ENCODE assay signal across 19 cellular contexts in the genomic region with DNA sequence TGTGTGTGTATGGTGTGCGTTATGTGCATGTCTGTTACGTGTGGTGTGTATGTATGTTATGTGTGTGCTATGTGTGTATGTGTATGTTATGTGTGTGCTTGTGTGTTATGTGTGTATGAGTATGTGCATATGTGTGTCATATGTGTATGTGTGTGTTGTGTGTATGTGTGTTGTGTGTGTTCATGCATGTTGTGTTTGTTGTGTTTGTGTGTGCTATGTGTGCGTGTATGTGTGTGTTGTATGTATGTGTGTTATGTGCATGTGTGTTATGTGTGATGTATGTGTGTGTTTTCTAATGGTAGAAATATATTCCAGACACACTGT. TPM values are rescaled to one million over a fixed set of nuclear protein-coding genes. Genes with fewer than 3 reads are reported as not detected.
DNase-seq lines count a peak whose midpoint lies in the region; TF ChIP-seq lines count a peak whose summit lies in the region.
"Had no signal": no experiment of that assay in that cellular context is flagged by ENCODE, and none has a peak within 500 bp of the region (broad histone marks: within the 10 kb centered on the region; RNA-seq: fewer than 3 reads in every experiment).

No MANE protein-coding gene starts in this region.

- H3K27me3 ChIP-seq in MM.1S (replicated peaks; ENCODE audit: insufficient read depth, low read length) (no peaks in the 10 kb centered on the region), neutrophil (no peaks in the 10 kb centered on the region), neural progenitor cell (no peaks in the 10 kb centered on the region)
- H3K27me3 ChIP-seq: brain microvascular endothelial cell had no signal

- H3K9me2 ChIP-seq in MM.1S (replicated peaks; ENCODE audit: insufficient read depth, low read length): no peaks in the 10 kb centered on the region

- no peak for TF ChIP-seq CTCF in 22Rv1 (IDR thresholded peaks at IDR 0.05)
- no peak for TF ChIP-seq CTCF in MM.1S (IDR thresholded peaks at IDR 0.05; ENCODE audit: low read length)
- no peak for TF ChIP-seq CTCF in neutrophil (IDR thresholded peaks at IDR 0.05)
- no peak for TF ChIP-seq CTCF in neural progenitor cell (IDR thresholded peaks at IDR 0.05)

- H3K27ac ChIP-seq in 22Rv1 (peak overlapping the region; percentile 15), MM.1S (ENCODE audit: low read length) (peak overlapping the region; percentile 93), epithelial cell of prostate (peak overlapping the region; percentile 87), neutrophil (peak overlapping the region; percentile 69), neural progenitor cell (no peak overlapping the region)
- H3K27ac ChIP-seq: brain microvascular endothelial cell had no signal

- H3K9me3 Mint-ChIP-seq in neural progenitor cell: no peaks in the 10 kb centered on the region
- no peaks in the 10 kb centered on the region for H3K9me3 Mint-ChIP-seq in activated T-helper 2 cell treated with anti-CD3 and anti-CD28 coated beads, Interferon-gamma antibody, Interleukin-2, Interleukin-4, amounts not matched to agents 10 μg/mL and 5 μg/mL and 100 μg/mL, durations not matched to agents 14 hours and 24 hours and 36 hours
- H3K9me3 Mint-ChIP-seq: activated naive CD4-positive, alpha-beta T cell treated with anti-CD3 and anti-CD28 coated beads, Interleukin-2, amount 50 U/mL, for 24 hours; naive B cell had no signal

- H3K27me3 Mint-ChIP-seq in neural progenitor cell (ENCODE audit: insufficient read depth, low read depth): peaks cover 4% of the 10 kb centered on the region
- no peaks in the 10 kb centered on the region for H3K27me3 Mint-ChIP-seq in activated T-helper 2 cell treated with anti-CD3 and anti-CD28 coated beads, Interferon-gamma antibody, Interleukin-2, Interleukin-4, amounts not matched to agents 10 μg/mL and 5 μg/mL and 100 μg/mL, durations not matched to agents 14 hours and 24 hours and 36 hours (ENCODE audit: low read depth)
- H3K27me3 Mint-ChIP-seq: activated naive CD4-positive, alpha-beta T cell treated with anti-CD3 and anti-CD28 coated beads, Interleukin-2, amount 50 U/mL, for 24 hours; naive B cell; stimulated activated naive CD8-positive, alpha-beta T cell treated with anti-CD3 and anti-CD28 coated beads, Interleukin-15, amount 100 ng/mL, for 72 hours had no signal

- H3F3A ChIP-seq in MM.1S (ENCODE audit: insufficient read depth, low read length) (peaks cover 66% of the 10 kb centered on the region), neural progenitor cell (ENCODE audit: low read depth) (peaks cover 45% of the 10 kb centered on the region)

- H3K4me3 Mint-ChIP-seq in neural progenitor cell: no peak overlapping the region
- H3K4me3 Mint-ChIP-seq in activated T-helper 2 cell treated with anti-CD3 and anti-CD28 coated beads, Interferon-gamma antibody, Interleukin-2, Interleukin-4, amounts not matched to agents 10 μg/mL and 5 μg/mL and 100 μg/mL, durations not matched to agents 14 hours and 24 hours and 36 hours (ENCODE audit: low read depth): no peak overlapping the region
- H3K4me3 Mint-ChIP-seq: activated naive CD4-positive, alpha-beta T cell treated with anti-CD3 and anti-CD28 coated beads, Interleukin-2, amount 50 U/mL, for 24 hours; naive B cell; stimulated activated naive CD8-positive, alpha-beta T cell treated with anti-CD3 and anti-CD28 coated beads, Interleukin-15, amount 100 ng/mL, for 72 hours had no signal

- intact Hi-C loops in activated T-helper 2 cell treated with anti-CD3 and anti-CD28 coated beads, Interferon-gamma antibody, Interleukin-2, Interleukin-4, amounts not matched to agents 10 μg/mL and 5 μg/mL and 100 μg/mL, durations not matched to agents 14 hours and 24 hours and 36 hours (cut with micrococcal nuclease): loop anchor here (1.0 kb wide), 1 partner anchor 577 kb away; no protein-coding TSS in a partner anchor

- H3K4me1 ChIP-seq in MM.1S (ENCODE audit: low read length): peaks cover 72% of the 10 kb centered on the region
- peaks cover 83 to 92% of the 10 kb centered on the region in 2 experiments for H3K4me1 ChIP-seq in neutrophil (ENCODE audit: control insufficient read depth in 1 of 2, insufficient read depth in 1 of 2, low read depth in 1 of 2, low read length in 1 of 2)
- H3K4me1 ChIP-seq in neural progenitor cell: peaks cover 32% of the 10 kb centered on the region

- H4K20me1 ChIP-seq in MM.1S (ENCODE audit: insufficient read depth, low read length): no peaks in the 10 kb centered on the region
- H4K20me1 ChIP-seq in neural progenitor cell (ENCODE audit: low read depth): no peaks in the 10 kb centered on the region

- no peak overlapping the region for H2AFZ ChIP-seq in MM.1S (ENCODE audit: low read length)
- no peak overlapping the region for H2AFZ ChIP-seq in neural progenitor cell (replicated peaks)

- no peaks in the 10 kb centered on the region for H3K36me3 ChIP-seq in MM.1S (replicated peaks; ENCODE audit: insufficient read depth, low read length)
- no peaks in the 10 kb centered on the region for H3K36me3 ChIP-seq in neutrophil
- H3K36me3 ChIP-seq in neural progenitor cell: no peaks in the 10 kb centered on the region
- H3K36me3 ChIP-seq: brain microvascular endothelial cell had no signal

- H3K4me3 ChIP-seq in MM.1S (ENCODE audit: low read length): no peak overlapping the region
- H3K4me3 ChIP-seq in neutrophil (ENCODE audit: low read depth in 1 of 2, low read length in 1 of 2): no peak overlapping the region
- no peak overlapping the region for H3K4me3 ChIP-seq in neural progenitor cell

- H3K9me3 ChIP-seq in MM.1S (replicated peaks; ENCODE audit: insufficient read depth, low read length) (no peaks in the 10 kb centered on the region), neutrophil (no peaks in the 10 kb centered on the region), neural progenitor cell (ENCODE audit: low read depth) (no peaks in the 10 kb centered on the region)

- H3K27ac Mint-ChIP-seq in neural progenitor cell: no peak overlapping the region
- H3K27ac Mint-ChIP-seq in activated T-helper 2 cell treated with anti-CD3 and anti-CD28 coated beads, Interferon-gamma antibody, Interleukin-2, Interleukin-4, amounts not matched to agents 10 μg/mL and 5 μg/mL and 100 μg/mL, durations not matched to agents 14 hours and 24 hours and 36 hours: no peak overlapping the region
- H3K27ac Mint-ChIP-seq: activated naive CD4-positive, alpha-beta T cell treated with anti-CD3 and anti-CD28 coated beads, Interleukin-2, amount 50 U/mL, for 24 hours; naive B cell; stimulated activated naive CD8-positive, alpha-beta T cell treated with anti-CD3 and anti-CD28 coated beads, Interleukin-15, amount 100 ng/mL, for 72 hours had no signal

- peaks cover 34% of the 10 kb centered on the region for H3K4me1 Mint-ChIP-seq in neural progenitor cell
- H3K4me1 Mint-ChIP-seq in activated T-helper 2 cell treated with anti-CD3 and anti-CD28 coated beads, Interferon-gamma antibody, Interleukin-2, Interleukin-4, amounts not matched to agents 10 μg/mL and 5 μg/mL and 100 μg/mL, durations not matched to agents 14 hours and 24 hours and 36 hours (ENCODE audit: low read depth): peaks cover 40% of the 10 kb centered on the region

- H3K4me2 ChIP-seq in MM.1S (ENCODE audit: low read depth, low read length): peak overlapping the region; percentile 46
- H3K4me2 ChIP-seq in neural progenitor cell: no peak overlapping the region

- no peaks in the 10 kb centered on the region for H3K36me3 Mint-ChIP-seq in neural progenitor cell
- H3K36me3 Mint-ChIP-seq in activated T-helper 2 cell treated with anti-CD3 and anti-CD28 coated beads, Interferon-gamma antibody, Interleukin-2, Interleukin-4, amounts not matched to agents 10 μg/mL and 5 μg/mL and 100 μg/mL, durations not matched to agents 14 hours and 24 hours and 36 hours (ENCODE audit: low read depth): peaks cover 4% of the 10 kb centered on the region
- H3K36me3 Mint-ChIP-seq: activated naive CD4-positive, alpha-beta T cell treated with anti-CD3 and anti-CD28 coated beads, Interleukin-2, amount 50 U/mL, for 24 hours; naive B cell had no signal

- H3K79me2 ChIP-seq in MM.1S (ENCODE audit: low read length): no peaks in the 10 kb centered on the region
- H3K79me2 ChIP-seq in neural progenitor cell (ENCODE audit: low read depth): no peaks in the 10 kb centered on the region

- no peak for DNase-seq in MM.1S
- DNase-seq in epithelial cell of prostate (ENCODE audit: low read depth, low spot score): no peak
- DNase-seq in neural progenitor cell (ENCODE audit: low spot score): no peak
- no peak for DNase-seq in COLO829 (ENCODE audit: low spot score)
- no peak for DNase-seq in activated T-helper 2 cell treated with anti-CD3 and anti-CD28 coated beads, Interferon-gamma antibody, Interleukin-2, Interleukin-4, amounts not matched to agents 10 μg/mL and 5 μg/mL and 100 μg/mL, durations not matched to agents 14 hours and 24 hours and 36 hours (ENCODE audit: low spot score)
- DNase-seq in AG08396 (ENCODE audit: low spot score): no peak
- DNase-seq: activated CD4-positive, alpha-beta T cell treated with anti-CD3 and anti-CD28 coated beads, Interleukin-2, amount 50 U/mL, for 4 hours; brain microvascular endothelial cell; dermis blood vessel endothelial cell; GDM1; GOT3; naive B cell; NCI-H187 treated with DMSO at 0.1 percent for 48 hours; NCI-H524 treated with DMSO at 0.1 percent for 48 hours; OCI-M1; stimulated activated naive CD8-positive, alpha-beta T cell treated with anti-CD3 and anti-CD28 coated beads, Interleukin-15, amount 100 ng/mL, for 72 hours had no signal

- H3K9ac ChIP-seq in MM.1S (ENCODE audit: low read length): peak overlapping the region; percentile 80
- no peak overlapping the region for H3K9ac ChIP-seq in neural progenitor cell

RNA-seq across cellular contexts. Expression of a gene that starts 50.2 kb away (rescaled TPM):
- 154 and 212 TPM in 2 replicates for total RNA-seq in neural progenitor cell (ENCODE audit: low replicate concordance)
- total RNA-seq in activated T-helper 2 cell treated with anti-CD3 and anti-CD28 coated beads, Interferon-gamma antibody, Interleukin-2, Interleukin-4, amounts not matched to agents 10 μg/mL and 5 μg/mL and 100 μg/mL, durations not matched to agents 14 hours and 24 hours and 36 hours: 105 and 118 TPM in 2 replicates
